In genomic region chr2:191811807-191812602, GRCh38 we compare ENCODE assay signal across 9 cellular contexts. TPM values are rescaled to one million over a fixed set of nuclear protein-coding genes. Genes with fewer than 3 reads are reported as not detected.
A peak's percentile ranks its signal among the peaks of the same experiment; 100 is the strongest.
DNase-seq lines count a peak whose midpoint lies in the region; ATAC-seq, FAIRE-seq and TF ChIP-seq lines count a peak whose summit lies in the region.
"Had no signal": no experiment of that assay in that cellular context is flagged by ENCODE, and none has a peak within 500 bp of the region (broad histone marks: within the 10 kb centered on the region; RNA-seq: fewer than 3 reads in every experiment).

No MANE protein-coding gene starts in this region.

- no peak overlapping the region for H3K4me3 Mint-ChIP-seq in Calu3 (ENCODE audit: low read depth, unreplicated experiment)
- H3K4me3 Mint-ChIP-seq in activated T-cell treated with anti-CD3 and anti-CD28 coated beads, Interleukin-2, amount 50 U/mL, for 4 hours = no peak overlapping the region
- H3K4me3 Mint-ChIP-seq: stimulated activated naive CD8-positive, alpha-beta T cell treated with anti-CD3 and anti-CD28 coated beads, Interleukin-15, Interleukin-2, amounts not matched to agents 100 ng/mL and 50 ng/mL, for 24 hours had no signal

- no peak overlapping the region for H3K27ac Mint-ChIP-seq in Calu3 (ENCODE audit: unreplicated experiment)
- H3K27ac Mint-ChIP-seq: stimulated activated naive CD8-positive, alpha-beta T cell treated with anti-CD3 and anti-CD28 coated beads, Interleukin-15, Interleukin-2, amounts not matched to agents 100 ng/mL and 50 ng/mL, for 24 hours had no signal

- H4K20me1 ChIP-seq in osteoblast (ENCODE audit: insufficient read depth, low read length) = no peaks in the 10 kb centered on the region

- no peaks in the 10 kb centered on the region for H3K4me1 ChIP-seq in osteoblast (ENCODE audit: insufficient read depth, low read length)

- no peaks in the 10 kb centered on the region for H3K27me3 Mint-ChIP-seq in Calu3 (ENCODE audit: unreplicated experiment)
- peaks cover 5% of the 10 kb centered on the region for H3K27me3 Mint-ChIP-seq in activated T-cell treated with anti-CD3 and anti-CD28 coated beads, Interleukin-2, amount 50 U/mL, for 4 hours (ENCODE audit: low read depth)

- no TSS peak for BruUV-seq in Calu3 (replicated peaks; lab: Mats Ljungman, UMichigan)

- no peaks in the 10 kb centered on the region for H3K36me3 Mint-ChIP-seq in Calu3 (ENCODE audit: insufficient read depth, unreplicated experiment)
- H3K36me3 Mint-ChIP-seq in activated T-cell treated with anti-CD3 and anti-CD28 coated beads, Interleukin-2, amount 50 U/mL, for 4 hours (ENCODE audit: insufficient read depth) = no peaks in the 10 kb centered on the region

- peak; percentile 66 for FAIRE-seq in frontal cortex (lab: Jason Lieb, UNC)

- H2AFZ ChIP-seq in osteoblast (ENCODE audit: low read length) = peak overlapping the region; percentile 44

- CTCF ChIA-PET in Calu3 (lab: Charles Lee) = interaction anchor here (0.6 to 2.7 kb wide), 7 partner anchors 9 to 383 kb away, joined by 3 to 93 read pairs (median 3); partner anchors contain the start of gene TMEFF2

- DNase-seq in Calu3 = peak; percentile 64
- peak; percentile 23 for DNase-seq in NCI-H524 treated with DMSO at 0.1 percent for 48 hours (lab: John Stamatoyannopoulos, UW)
- DNase-seq in activated T-cell treated with anti-CD3 and anti-CD28 coated beads, Interleukin-2, amount 50 U/mL, for 4 hours = peak; percentile 12
- peak; percentile 29 to 35 for DNase-seq in frontal cortex (ENCODE audit: low spot score in 2 of 2)
- peak; percentile 53 for DNase-seq in osteoblast (ENCODE audit: insufficient read length, low spot score, missing footprints)
- no peak for DNase-seq in GOT3 (lab: John Stamatoyannopoulos, UW)

- no peaks in the 10 kb centered on the region for H3K27me3 ChIP-seq in osteoblast (ENCODE audit: insufficient read depth, low read length)

- intact Hi-C loops in Calu3 (cut with micrococcal nuclease; ENCODE audit: unreplicated experiment) = loop anchor here (1.0 to 5.0 kb wide), 4 partner anchors 55 to 474 kb away; no protein-coding TSS in a partner anchor

- ATAC-seq in GM19324 (IDR thresholded peaks at IDR 0.05; ENCODE audit: low FRiP score, unreplicated experiment) (peak; percentile 59), HG03439 (IDR thresholded peaks at IDR 0.05; ENCODE audit: unreplicated experiment) (peak; percentile 83)
- no peak for ATAC-seq in activated T-cell treated with anti-CD3 and anti-CD28 coated beads, Interleukin-2, amount 50 U/mL, for 4 hours

- no peaks in the 10 kb centered on the region for H3K9me3 ChIP-seq in osteoblast (ENCODE audit: low read depth, low read length)

- no peak overlapping the region for H3K27ac ChIP-seq in osteoblast (ENCODE audit: low read depth, low read length)

- peak overlapping the region; percentile 33 for H3K4me3 ChIP-seq in osteoblast (ENCODE audit: insufficient read depth, low read length)

- TF ChIP-seq CTCF in Calu3 (IDR thresholded peaks at IDR 0.05; ENCODE audit: unreplicated experiment) (peak; percentile 81), osteoblast (IDR thresholded peaks at IDR 0.05; ENCODE audit: extremely low read depth, low read depth, low read length) (peak; percentile 86)

- no peaks in the 10 kb centered on the region for H3K9me3 Mint-ChIP-seq in Calu3 (ENCODE audit: low read depth, unreplicated experiment)
- no peaks in the 10 kb centered on the region for H3K9me3 Mint-ChIP-seq in activated T-cell treated with anti-CD3 and anti-CD28 coated beads, Interleukin-2, amount 50 U/mL, for 4 hours
- H3K9me3 Mint-ChIP-seq: stimulated activated naive CD8-positive, alpha-beta T cell treated with anti-CD3 and anti-CD28 coated beads, Interleukin-15, Interleukin-2, amounts not matched to agents 100 ng/mL and 50 ng/mL, for 24 hours had no signal

- no peaks in the 10 kb centered on the region for H3K79me2 ChIP-seq in osteoblast (ENCODE audit: insufficient read depth, low read length)

- H3K4me1 Mint-ChIP-seq in Calu3 (ENCODE audit: low read depth, unreplicated experiment) = no peaks in the 10 kb centered on the region
- H3K4me1 Mint-ChIP-seq in activated T-cell treated with anti-CD3 and anti-CD28 coated beads, Interleukin-2, amount 50 U/mL, for 4 hours (ENCODE audit: low read depth) = no peaks in the 10 kb centered on the region

- H3K4me2 ChIP-seq in osteoblast (ENCODE audit: insufficient read depth, low read length) = peak overlapping the region; percentile 75

- no peaks in the 10 kb centered on the region for H3K36me3 ChIP-seq in osteoblast (ENCODE audit: insufficient read depth, low read length)

RNA-seq across cellular contexts. Expression of gene CAVIN2, which starts 34.9 kb away (rescaled TPM):
- total RNA-seq in Calu3 (2022) (not detected in 2 replicates), frontal cortex (3.3 TPM), osteoblast (1.2 and 1.8 TPM in 2 replicates)
- total RNA-seq in activated T-cell treated with anti-CD3 and anti-CD28 coated beads, Interleukin-2, amount 50 U/mL, for 4 hours = under 1 TPM; 0.08 to 0.38 (median 0.33) TPM

Comparison
In these comparisons a context has a peak if more than half of its experiments do, and no peak if none do; other contexts are left out.
1. ATAC-seq: peak in GM19324 (single experiment) and HG03439 (single experiment); none in activated T-cell treated with anti-CD3 and anti-CD28 coated beads, Interleukin-2, amount 50 U/mL, for 4 hours (0 of 2).